In the genomic region with DNA sequence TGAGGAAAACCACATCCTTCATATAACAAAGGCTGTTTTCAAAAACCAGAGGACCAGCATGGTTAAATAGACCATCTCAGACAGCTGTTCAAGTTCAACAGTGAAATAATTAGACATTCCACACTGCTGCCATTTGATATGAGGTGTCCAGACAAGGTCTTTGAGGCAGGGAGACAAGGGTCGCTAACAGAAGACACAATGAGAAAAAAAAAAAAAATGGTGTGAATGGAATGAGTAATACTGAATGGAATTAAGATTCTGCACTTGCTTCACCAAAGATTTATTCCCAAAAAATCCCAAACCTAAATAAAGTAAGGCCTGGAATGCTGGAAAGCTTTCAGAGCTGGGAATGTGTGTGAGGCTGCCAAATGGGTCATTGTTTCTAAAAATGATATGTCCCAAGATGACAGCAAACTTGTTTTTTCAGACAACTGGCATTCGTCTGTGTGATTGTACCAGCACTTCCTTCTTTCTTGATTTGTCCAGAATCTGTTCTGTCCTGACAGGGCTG, we compare ENCODE assay signal across 9 cellular contexts.
A peak's percentile ranks its signal among the peaks of the same experiment; 100 is the strongest.
DNase-seq lines count a peak whose midpoint lies in the region; ATAC-seq and TF ChIP-seq lines count a peak whose summit lies in the region.
"Had no signal": no experiment of that assay in that cellular context is flagged by ENCODE, and none has a peak within 500 bp of the region (broad histone marks: within the 10 kb centered on the region; RNA-seq: fewer than 3 reads in every experiment).

No MANE protein-coding gene starts in this region.

- no peaks in the 10 kb centered on the region for H3K9me3 Mint-ChIP-seq in effector memory CD8-positive, alpha-beta T cell

- peaks cover 29 to 30% of the 10 kb centered on the region in 2 donors for H3K4me1 Mint-ChIP-seq in effector memory CD8-positive, alpha-beta T cell (ENCODE audit: low read depth in 2 of 2)

- peak overlapping the region; percentile 27 to 79 for H3K27ac Mint-ChIP-seq in effector memory CD8-positive, alpha-beta T cell

- DNase-seq in NCI-H748 (lab: John Stamatoyannopoulos, UW; ENCODE audit: unreplicated experiment) = peak; percentile 31
- no peak for DNase-seq in NCI-H748 treated with DMSO at 0.1 percent for 48 hours (lab: John Stamatoyannopoulos, UW)
- peak; percentile 78 for DNase-seq in LHCN-M2 (ENCODE audit: low read depth)
- no peak for DNase-seq in effector memory CD8-positive, alpha-beta T cell
- DNase-seq in retina = peak; percentile 28
- DNase-seq in GM10266 (ENCODE audit: extremely low spot score) = no peak
- DNase-seq: stimulated activated naive CD4-positive, alpha-beta T cell had no signal

- no peaks in the 10 kb centered on the region for H3K27me3 Mint-ChIP-seq in effector memory CD8-positive, alpha-beta T cell

- peaks cover 7% of the 10 kb centered on the region for H3K36me3 Mint-ChIP-seq in effector memory CD8-positive, alpha-beta T cell (ENCODE audit: insufficient read depth)

- no peak for TF ChIP-seq CTCF in GM10266 (IDR thresholded peaks at IDR 0.05; ENCODE audit: control insufficient read depth, insufficient read depth, low read depth, missing control alignments)

- peak overlapping the region; percentile 9 to 49 for H3K4me3 Mint-ChIP-seq in effector memory CD8-positive, alpha-beta T cell

- ATAC-seq in effector memory CD8-positive, alpha-beta T cell (replicated peaks) = peak; percentile 46
- no peak for ATAC-seq in GM18498 (IDR thresholded peaks at IDR 0.05; ENCODE audit: unreplicated experiment)
- no peak for ATAC-seq in GM21360 (IDR thresholded peaks at IDR 0.05; ENCODE audit: unreplicated experiment)

Comparison
In these comparisons a context has a peak if more than half of its experiments do, and no peak if none do; other contexts are left out.
1. DNase-seq: peak in NCI-H748 (single experiment), LHCN-M2 (single experiment) and retina (single experiment); none in NCI-H748 treated with DMSO at 0.1 percent for 48 hours (single experiment), effector memory CD8-positive, alpha-beta T cell (0 of 3) and GM10266 (single experiment).